ENCODE assay signal across 24 cellular contexts in the genomic region with DNA sequence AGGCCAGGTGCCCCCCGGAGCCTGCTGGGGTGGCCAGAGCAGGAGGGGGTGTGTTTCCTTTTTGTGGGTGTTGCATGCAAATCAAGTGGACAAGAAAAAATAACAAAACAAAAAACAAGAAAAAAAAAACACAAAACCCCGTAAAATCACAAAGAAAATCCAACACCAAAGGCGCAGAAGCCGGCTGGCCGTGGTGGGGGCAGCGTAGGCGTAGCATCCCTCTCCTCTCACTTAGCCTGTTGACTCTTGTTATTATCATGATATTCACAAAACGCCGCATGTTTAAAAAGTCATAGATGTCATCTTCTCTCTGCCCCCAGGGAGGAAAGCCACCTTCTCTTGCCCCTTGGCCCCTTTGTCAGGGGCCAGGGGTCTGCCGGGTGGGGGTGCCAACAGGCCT. TPM values are rescaled to one million over a fixed set of nuclear protein-coding genes. Genes with fewer than 3 reads are reported as not detected.
"Had no signal": no experiment of that assay in that cellular context is flagged by ENCODE, and none has a peak within 500 bp of the region (broad histone marks: within the 10 kb centered on the region; RNA-seq: fewer than 3 reads in every experiment).

No MANE protein-coding gene starts in this region.

- ATAC-seq: activated CD8-positive, alpha-beta memory T cell treated with anti-CD3 and anti-CD28 coated beads, Interleukin-2, amount 10 ng/mL, durations not matched to agents 7 days and 5 days; WTC11 had no signal

- FAIRE-seq: bronchial epithelial cell, RCC 7860 had no signal

- DNase-seq: activated CD4-positive, alpha-beta T cell treated with anti-CD3 and anti-CD28 coated beads, Interleukin-2, amount 10 ng/mL, durations not matched to agents 24 days and 14 days; activated CD4-positive, alpha-beta T cell treated with anti-CD3 and anti-CD28 coated beads, Interleukin-2, amount 50 U/mL, for 48 hours; activated CD4-positive, CD25-positive, alpha-beta regulatory T cell treated with anti-CD3 and anti-CD28 coated beads, Interleukin-2, amount 50 U/mL, for 72 hours; activated CD8-positive, alpha-beta memory T cell treated with anti-CD3 and anti-CD28 coated beads, Interleukin-2, amount 10 ng/mL, durations not matched to agents 7 days and 5 days; activated effector memory CD4-positive, alpha-beta T cell treated with Interleukin-2 at 50 U/mL for 16 hours; activated naive CD4-positive, alpha-beta T cell; activated T-cell treated with anti-CD3 and anti-CD28 coated beads, Interleukin-2, amount 50 U/mL, for 24 hours; central memory CD4-positive, alpha-beta T cell; NCI-H1092; NCI-H1417; NCI-H1930; NCI-H2107; NCI-H2171 treated with DMSO at 0.1 percent for 48 hours; NCI-H226; NCI-H510A; NCI-H526 treated with DMSO at 0.1 percent for 48 hours; SHP77 treated with DMSO at 0.1 percent for 48 hours had no signal

RNA-seq across cellular contexts. Expression of a gene that starts 1.0 kb away (rescaled TPM):
- total RNA-seq: SK-MEL-5 had no signal

RNA-seq across cellular contexts. Expression of a gene that starts 25.3 kb away (rescaled TPM):
- total RNA-seq: activated CD4-positive, alpha-beta T cell treated with anti-CD3 and anti-CD28 coated beads, Interleukin-2, amount 10 ng/mL, durations not matched to agents 24 days and 14 days; activated CD8-positive, alpha-beta memory T cell treated with anti-CD3 and anti-CD28 coated beads, Interleukin-2, amount 10 ng/mL, durations not matched to agents 7 days and 5 days; activated T-helper 1 cell treated with anti-CD3 and anti-CD28 coated beads, Interleukin-12 subunit alpha, Interleukin-12 subunit beta, Interleukin-2, Interleukin-4 antibody, amounts not matched to agents 30 ng/mL and 10 ng/mL and 1 ng/mL, durations not matched to agents 14 hours and 24 hours and 36 hours; OCI-LY7 had no signal
- polyA plus RNA-seq: aorta had no signal
